In genomic region chr4:10345381-10345784, GRCh38 we compare ENCODE assay signal across 18 cellular contexts.
A peak's percentile ranks its signal among the peaks of the same experiment; 100 is the strongest.
DNase-seq lines count a peak whose midpoint lies in the region; ATAC-seq, FAIRE-seq and TF ChIP-seq lines count a peak whose summit lies in the region.
"Had no signal": no experiment of that assay in that cellular context is flagged by ENCODE, and none has a peak within 500 bp of the region (broad histone marks: within the 10 kb centered on the region; RNA-seq: fewer than 3 reads in every experiment).

No MANE protein-coding gene starts in this region.

- H2AFZ ChIP-seq in smooth muscle cell (ENCODE audit: low read depth): no peak overlapping the region
- H2AFZ ChIP-seq: GM23248 had no signal

- peaks cover 4% of the 10 kb centered on the region for H3F3A ChIP-seq in smooth muscle cell (ENCODE audit: low read depth)

- H3K9ac ChIP-seq in smooth muscle cell (ENCODE audit: low read depth): no peak overlapping the region
- H3K9ac ChIP-seq: BLaER1, GM23248 had no signal

- H3K36me3 ChIP-seq in bronchial epithelial cell (ENCODE audit: control insufficient read depth, insufficient read depth, low read length) (no peaks in the 10 kb centered on the region), smooth muscle cell (ENCODE audit: low read depth) (no peaks in the 10 kb centered on the region)
- H3K36me3 ChIP-seq: BLaER1, HAP-1 had no signal

- FAIRE-seq in bronchial epithelial cell (lab: Jason Lieb, UNC): peak; percentile 32
- FAIRE-seq: A204.1, G401.6, GM12891, GM19239 had no signal

- H3K79me2 ChIP-seq in smooth muscle cell (ENCODE audit: low read depth): no peaks in the 10 kb centered on the region

- ATAC-seq in activated CD4-positive, CD25-positive, alpha-beta regulatory T cell treated with anti-CD3 and anti-CD28 coated beads, Interleukin-2, amount 50 U/mL, for 24 hours: no peak

- peaks cover 4% of the 10 kb centered on the region for H3K4me1 ChIP-seq in smooth muscle cell (ENCODE audit: low read depth)
- H3K4me1 ChIP-seq: BLaER1, HAP-1 had no signal

- H3K4me3 ChIP-seq in bronchial epithelial cell (ENCODE audit: low read depth, low read length) (no peak overlapping the region), smooth muscle cell (no peak overlapping the region)
- H3K4me3 ChIP-seq: BLaER1, GM23248, HAP-1 had no signal

- DNase-seq in OCI-M1 (lab: John Stamatoyannopoulos, UW): peak; percentile 7
- no peak for DNase-seq in bronchial epithelial cell (ENCODE audit: low read depth)
- DNase-seq in islet precursor cell: peak; percentile 60
- no peak for DNase-seq in smooth muscle cell (lab: John Stamatoyannopoulos, UW; ENCODE audit: unreplicated experiment)
- no peak for DNase-seq in activated naive CD4-positive, alpha-beta T cell treated with Interleukin-2 at 50 U/mL for 16 hours
- DNase-seq in globus pallidus (ENCODE audit: low spot score): no peak
- DNase-seq: ACHN; AML-193; CD4-positive, alpha-beta memory T cell; DMS 273 treated with DMSO at 0.1 percent for 48 hours had no signal

- H3K9me3 ChIP-seq in smooth muscle cell (replicated peaks; ENCODE audit: low read depth): no peaks in the 10 kb centered on the region
- H3K9me3 ChIP-seq: BLaER1, HAP-1 had no signal

- TF ChIP-seq CTCF in bronchial epithelial cell (IDR thresholded peaks at IDR 0.05; ENCODE audit: insufficient read depth, low read length, severe bottlenecking): no peak
- no peak for TF ChIP-seq CTCF in smooth muscle cell (IDR thresholded peaks at IDR 0.05; ENCODE audit: borderline replicate concordance, insufficient read depth, poor library complexity, severe bottlenecking)

- H3K27me3 ChIP-seq in bronchial epithelial cell (ENCODE audit: control insufficient read depth, insufficient read depth, low read length) (no peaks in the 10 kb centered on the region), smooth muscle cell (ENCODE audit: low read depth) (no peaks in the 10 kb centered on the region)
- H3K27me3 ChIP-seq: BLaER1 had no signal

- H3K4me2 ChIP-seq in smooth muscle cell: no peak overlapping the region
- H3K4me2 ChIP-seq: BLaER1 had no signal

- H3K27ac ChIP-seq in smooth muscle cell (ENCODE audit: low read depth): peak overlapping the region; percentile 79
- H3K27ac ChIP-seq: BLaER1, GM23248 had no signal

- 95% methylated on average over 3 of the region's 3 CpGs for WGBS in smooth muscle cell (ENCODE audit: low lambda C conversion rate)

- H4K20me1 ChIP-seq in smooth muscle cell (ENCODE audit: low read depth): no peaks in the 10 kb centered on the region
- H4K20me1 ChIP-seq: BLaER1 had no signal

Comparison
In these comparisons a context has a peak if more than half of its experiments do, and no peak if none do; other contexts are left out.
1. DNase-seq: peak in OCI-M1 (single experiment) and islet precursor cell (single experiment); none in bronchial epithelial cell (single experiment), smooth muscle cell (single experiment), activated naive CD4-positive, alpha-beta T cell treated with Interleukin-2 at 50 U/mL for 16 hours (single experiment) and globus pallidus (single experiment).